ENCODE assay signal across 1 cellular context in genomic region chr9:5437254-5438216, GRCh38.
TF ChIP-seq lines count a peak whose summit lies in the region.

A gene with protein sequence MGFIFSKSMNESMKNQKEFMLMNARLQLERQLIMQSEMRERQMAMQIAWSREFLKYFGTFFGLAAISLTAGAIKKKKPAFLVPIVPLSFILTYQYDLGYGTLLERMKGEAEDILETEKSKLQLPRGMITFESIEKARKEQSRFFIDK (minus strand): TSS chr9:5437925. CDS start chr9:5431977, 5,948 bp downstream.

TF ChIP-seq in GM12878, 131 proteins besides CTCF, POLR2A, EP300 and RAD21 (continued from another document and continues in another):
- TF ChIP-seq ZBTB40 (IDR thresholded peaks at IDR 0.05; ENCODE audit: borderline replicate concordance): peak; percentile 92
- TF ChIP-seq CBFB (IDR thresholded peaks at IDR 0.05; ENCODE audit: low read depth): peak; percentile 56
- peak; percentile 70 for TF ChIP-seq DPF2 (IDR thresholded peaks at IDR 0.05)
- TF ChIP-seq, protein P1, sequence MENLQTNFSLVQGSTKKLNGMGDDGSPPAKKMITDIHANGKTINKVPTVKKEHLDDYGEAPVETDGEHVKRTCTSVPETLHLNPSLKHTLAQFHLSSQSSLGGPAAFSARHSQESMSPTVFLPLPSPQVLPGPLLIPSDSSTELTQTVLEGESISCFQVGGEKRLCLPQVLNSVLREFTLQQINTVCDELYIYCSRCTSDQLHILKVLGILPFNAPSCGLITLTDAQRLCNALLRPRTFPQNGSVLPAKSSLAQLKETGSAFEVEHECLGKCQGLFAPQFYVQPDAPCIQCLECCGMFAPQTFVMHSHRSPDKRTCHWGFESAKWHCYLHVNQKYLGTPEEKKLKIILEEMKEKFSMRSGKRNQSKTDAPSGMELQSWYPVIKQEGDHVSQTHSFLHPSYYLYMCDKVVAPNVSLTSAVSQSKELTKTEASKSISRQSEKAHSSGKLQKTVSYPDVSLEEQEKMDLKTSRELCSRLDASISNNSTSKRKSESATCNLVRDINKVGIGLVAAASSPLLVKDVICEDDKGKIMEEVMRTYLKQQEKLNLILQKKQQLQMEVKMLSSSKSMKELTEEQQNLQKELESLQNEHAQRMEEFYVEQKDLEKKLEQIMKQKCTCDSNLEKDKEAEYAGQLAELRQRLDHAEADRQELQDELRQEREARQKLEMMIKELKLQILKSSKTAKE (IDR thresholded peaks at IDR 0.05; ENCODE audit: low read depth, poor library complexity, severe bottlenecking): peak; percentile 40
- no peak; the same call in 1 of the 2 replicates for TF ChIP-seq HCFC1 (IDR thresholded peaks at IDR 0.05; ENCODE audit: low read length)
- TF ChIP-seq RBBP5 (conservative IDR thresholded peaks at IDR 0.05): no peak
- peak; percentile 29; the same call in 1 of the 2 replicates for TF ChIP-seq SPI1 (IDR thresholded peaks at IDR 0.05; ENCODE audit: borderline replicate concordance, insufficient read depth, low read depth, low read length)
- peak; percentile 85 for TF ChIP-seq NR2F1 (conservative IDR thresholded peaks at IDR 0.05)
- TF ChIP-seq, protein P2, sequence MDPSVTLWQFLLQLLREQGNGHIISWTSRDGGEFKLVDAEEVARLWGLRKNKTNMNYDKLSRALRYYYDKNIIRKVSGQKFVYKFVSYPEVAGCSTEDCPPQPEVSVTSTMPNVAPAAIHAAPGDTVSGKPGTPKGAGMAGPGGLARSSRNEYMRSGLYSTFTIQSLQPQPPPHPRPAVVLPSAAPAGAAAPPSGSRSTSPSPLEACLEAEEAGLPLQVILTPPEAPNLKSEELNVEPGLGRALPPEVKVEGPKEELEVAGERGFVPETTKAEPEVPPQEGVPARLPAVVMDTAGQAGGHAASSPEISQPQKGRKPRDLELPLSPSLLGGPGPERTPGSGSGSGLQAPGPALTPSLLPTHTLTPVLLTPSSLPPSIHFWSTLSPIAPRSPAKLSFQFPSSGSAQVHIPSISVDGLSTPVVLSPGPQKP (IDR thresholded peaks at IDR 0.05; ENCODE audit: low read depth, low read length): peak; percentile 47; the same call in 1 of the 2 replicates
- no peak for TF ChIP-seq STAT3 (IDR thresholded peaks at IDR 0.05; ENCODE audit: low read depth, low read length)
- no peak for TF ChIP-seq PRDM15 (CRISPR knock-in tag; IDR thresholded peaks at IDR 0.05)
- TF ChIP-seq RB1 (IDR thresholded peaks at IDR 0.05; ENCODE audit: borderline replicate concordance): peak; percentile 76; the same call in 1 of the 2 replicates
- TF ChIP-seq ZZZ3 (IDR thresholded peaks at IDR 0.05; ENCODE audit: control insufficient read depth, insufficient read length, low read depth): no peak
- TF ChIP-seq, protein P3, sequence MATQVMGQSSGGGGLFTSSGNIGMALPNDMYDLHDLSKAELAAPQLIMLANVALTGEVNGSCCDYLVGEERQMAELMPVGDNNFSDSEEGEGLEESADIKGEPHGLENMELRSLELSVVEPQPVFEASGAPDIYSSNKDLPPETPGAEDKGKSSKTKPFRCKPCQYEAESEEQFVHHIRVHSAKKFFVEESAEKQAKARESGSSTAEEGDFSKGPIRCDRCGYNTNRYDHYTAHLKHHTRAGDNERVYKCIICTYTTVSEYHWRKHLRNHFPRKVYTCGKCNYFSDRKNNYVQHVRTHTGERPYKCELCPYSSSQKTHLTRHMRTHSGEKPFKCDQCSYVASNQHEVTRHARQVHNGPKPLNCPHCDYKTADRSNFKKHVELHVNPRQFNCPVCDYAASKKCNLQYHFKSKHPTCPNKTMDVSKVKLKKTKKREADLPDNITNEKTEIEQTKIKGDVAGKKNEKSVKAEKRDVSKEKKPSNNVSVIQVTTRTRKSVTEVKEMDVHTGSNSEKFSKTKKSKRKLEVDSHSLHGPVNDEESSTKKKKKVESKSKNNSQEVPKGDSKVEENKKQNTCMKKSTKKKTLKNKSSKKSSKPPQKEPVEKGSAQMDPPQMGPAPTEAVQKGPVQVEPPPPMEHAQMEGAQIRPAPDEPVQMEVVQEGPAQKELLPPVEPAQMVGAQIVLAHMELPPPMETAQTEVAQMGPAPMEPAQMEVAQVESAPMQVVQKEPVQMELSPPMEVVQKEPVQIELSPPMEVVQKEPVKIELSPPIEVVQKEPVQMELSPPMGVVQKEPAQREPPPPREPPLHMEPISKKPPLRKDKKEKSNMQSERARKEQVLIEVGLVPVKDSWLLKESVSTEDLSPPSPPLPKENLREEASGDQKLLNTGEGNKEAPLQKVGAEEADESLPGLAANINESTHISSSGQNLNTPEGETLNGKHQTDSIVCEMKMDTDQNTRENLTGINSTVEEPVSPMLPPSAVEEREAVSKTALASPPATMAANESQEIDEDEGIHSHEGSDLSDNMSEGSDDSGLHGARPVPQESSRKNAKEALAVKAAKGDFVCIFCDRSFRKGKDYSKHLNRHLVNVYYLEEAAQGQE (IDR thresholded peaks at IDR 0.05; ENCODE audit: low read depth, low read length): no peak; the same call in 1 of the 2 replicates
- peak; percentile 74; the same call in 1 of the 2 replicates for TF ChIP-seq CREM (IDR thresholded peaks at IDR 0.05; ENCODE audit: low read depth)
- TF ChIP-seq MXI1 (IDR thresholded peaks at IDR 0.05; ENCODE audit: low read depth, low read length): peak; percentile 75; the same call in 1 of the 2 replicates
- peak; percentile 72 for TF ChIP-seq SP1 (IDR thresholded peaks at IDR 0.05; ENCODE audit: low read depth, low read length)
- peak; percentile 40; the same call in 1 of the 2 replicates for TF ChIP-seq IRF3 (IDR thresholded peaks at IDR 0.05)
- TF ChIP-seq HDAC6 (IDR thresholded peaks at IDR 0.05; ENCODE audit: unreplicated experiment): peak; percentile 46
- no peak for TF ChIP-seq ZNF274 (IDR thresholded peaks at IDR 0.05; ENCODE audit: insufficient read depth, insufficient read length)
- TF ChIP-seq, protein P4, sequence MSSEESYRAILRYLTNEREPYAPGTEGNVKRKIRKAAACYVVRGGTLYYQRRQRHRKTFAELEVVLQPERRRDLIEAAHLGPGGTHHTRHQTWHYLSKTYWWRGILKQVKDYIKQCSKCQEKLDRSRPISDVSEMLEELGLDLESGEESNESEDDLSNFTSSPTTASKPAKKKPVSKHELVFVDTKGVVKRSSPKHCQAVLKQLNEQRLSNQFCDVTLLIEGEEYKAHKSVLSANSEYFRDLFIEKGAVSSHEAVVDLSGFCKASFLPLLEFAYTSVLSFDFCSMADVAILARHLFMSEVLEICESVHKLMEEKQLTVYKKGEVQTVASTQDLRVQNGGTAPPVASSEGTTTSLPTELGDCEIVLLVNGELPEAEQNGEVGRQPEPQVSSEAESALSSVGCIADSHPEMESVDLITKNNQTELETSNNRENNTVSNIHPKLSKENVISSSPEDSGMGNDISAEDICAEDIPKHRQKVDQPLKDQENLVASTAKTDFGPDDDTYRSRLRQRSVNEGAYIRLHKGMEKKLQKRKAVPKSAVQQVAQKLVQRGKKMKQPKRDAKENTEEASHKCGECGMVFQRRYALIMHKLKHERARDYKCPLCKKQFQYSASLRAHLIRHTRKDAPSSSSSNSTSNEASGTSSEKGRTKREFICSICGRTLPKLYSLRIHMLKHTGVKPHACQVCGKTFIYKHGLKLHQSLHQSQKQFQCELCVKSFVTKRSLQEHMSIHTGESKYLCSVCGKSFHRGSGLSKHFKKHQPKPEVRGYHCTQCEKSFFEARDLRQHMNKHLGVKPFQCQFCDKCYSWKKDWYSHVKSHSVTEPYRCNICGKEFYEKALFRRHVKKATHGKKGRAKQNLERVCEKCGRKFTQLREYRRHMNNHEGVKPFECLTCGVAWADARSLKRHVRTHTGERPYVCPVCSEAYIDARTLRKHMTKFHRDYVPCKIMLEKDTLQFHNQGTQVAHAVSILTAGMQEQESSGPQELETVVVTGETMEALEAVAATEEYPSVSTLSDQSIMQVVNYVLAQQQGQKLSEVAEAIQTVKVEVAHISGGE (CRISPR knock-in tag; IDR thresholded peaks at IDR 0.05): no peak
- TF ChIP-seq NRF1 (conservative IDR thresholded peaks at IDR 0.05; ENCODE audit: low read depth, low read length): no peak; the same call in 1 of the 2 replicates
- TF ChIP-seq, protein P5, sequence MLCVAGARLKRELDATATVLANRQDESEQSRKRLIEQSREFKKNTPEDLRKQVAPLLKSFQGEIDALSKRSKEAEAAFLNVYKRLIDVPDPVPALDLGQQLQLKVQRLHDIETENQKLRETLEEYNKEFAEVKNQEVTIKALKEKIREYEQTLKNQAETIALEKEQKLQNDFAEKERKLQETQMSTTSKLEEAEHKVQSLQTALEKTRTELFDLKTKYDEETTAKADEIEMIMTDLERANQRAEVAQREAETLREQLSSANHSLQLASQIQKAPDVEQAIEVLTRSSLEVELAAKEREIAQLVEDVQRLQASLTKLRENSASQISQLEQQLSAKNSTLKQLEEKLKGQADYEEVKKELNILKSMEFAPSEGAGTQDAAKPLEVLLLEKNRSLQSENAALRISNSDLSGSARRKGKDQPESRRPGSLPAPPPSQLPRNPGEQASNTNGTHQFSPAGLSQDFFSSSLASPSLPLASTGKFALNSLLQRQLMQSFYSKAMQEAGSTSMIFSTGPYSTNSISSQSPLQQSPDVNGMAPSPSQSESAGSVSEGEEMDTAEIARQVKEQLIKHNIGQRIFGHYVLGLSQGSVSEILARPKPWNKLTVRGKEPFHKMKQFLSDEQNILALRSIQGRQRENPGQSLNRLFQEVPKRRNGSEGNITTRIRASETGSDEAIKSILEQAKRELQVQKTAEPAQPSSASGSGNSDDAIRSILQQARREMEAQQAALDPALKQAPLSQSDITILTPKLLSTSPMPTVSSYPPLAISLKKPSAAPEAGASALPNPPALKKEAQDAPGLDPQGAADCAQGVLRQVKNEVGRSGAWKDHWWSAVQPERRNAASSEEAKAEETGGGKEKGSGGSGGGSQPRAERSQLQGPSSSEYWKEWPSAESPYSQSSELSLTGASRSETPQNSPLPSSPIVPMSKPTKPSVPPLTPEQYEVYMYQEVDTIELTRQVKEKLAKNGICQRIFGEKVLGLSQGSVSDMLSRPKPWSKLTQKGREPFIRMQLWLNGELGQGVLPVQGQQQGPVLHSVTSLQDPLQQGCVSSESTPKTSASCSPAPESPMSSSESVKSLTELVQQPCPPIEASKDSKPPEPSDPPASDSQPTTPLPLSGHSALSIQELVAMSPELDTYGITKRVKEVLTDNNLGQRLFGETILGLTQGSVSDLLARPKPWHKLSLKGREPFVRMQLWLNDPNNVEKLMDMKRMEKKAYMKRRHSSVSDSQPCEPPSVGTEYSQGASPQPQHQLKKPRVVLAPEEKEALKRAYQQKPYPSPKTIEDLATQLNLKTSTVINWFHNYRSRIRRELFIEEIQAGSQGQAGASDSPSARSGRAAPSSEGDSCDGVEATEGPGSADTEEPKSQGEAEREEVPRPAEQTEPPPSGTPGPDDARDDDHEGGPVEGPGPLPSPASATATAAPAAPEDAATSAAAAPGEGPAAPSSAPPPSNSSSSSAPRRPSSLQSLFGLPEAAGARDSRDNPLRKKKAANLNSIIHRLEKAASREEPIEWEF (IDR thresholded peaks at IDR 0.05; ENCODE audit: insufficient replicate concordance, low read depth, low read length): no peak
- no peak; the same call in 1 of the 2 replicates for TF ChIP-seq CBX5 (IDR thresholded peaks at IDR 0.05; ENCODE audit: low read depth)
